Comparison of ENCODE assay signal across 26 cellular contexts in the genomic region with DNA sequence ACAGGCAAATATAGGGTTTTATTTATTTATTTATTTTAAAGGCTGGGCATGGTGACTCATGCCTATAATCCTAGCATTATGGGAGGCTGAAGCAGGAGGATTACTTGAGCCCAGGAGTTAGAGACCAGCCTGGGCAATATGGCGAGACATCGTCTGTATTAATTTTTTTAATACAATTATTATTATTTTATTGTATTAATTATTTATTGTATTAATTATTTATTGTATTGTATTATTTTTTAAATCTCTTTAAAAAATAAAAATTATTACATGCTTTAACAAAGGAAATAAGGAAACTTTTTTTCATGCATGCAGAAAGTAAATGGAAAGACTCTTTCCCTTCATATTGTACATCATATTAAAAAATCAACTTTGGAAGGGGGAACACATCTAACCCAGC. TPM values are rescaled to one million over a fixed set of nuclear protein-coding genes. Genes with fewer than 3 reads are reported as not detected.
A peak's percentile ranks its signal among the peaks of the same experiment; 100 is the strongest.
DNase-seq lines count a peak whose midpoint lies in the region; ATAC-seq, FAIRE-seq and TF ChIP-seq lines count a peak whose summit lies in the region.
"Had no signal": no experiment of that assay in that cellular context is flagged by ENCODE, and none has a peak within 500 bp of the region (broad histone marks: within the 10 kb centered on the region; RNA-seq: fewer than 3 reads in every experiment).

No MANE protein-coding gene starts in this region.

- H3K27ac Mint-ChIP-seq in WTC11: no peak overlapping the region
- H3K27ac Mint-ChIP-seq: B cell; CD4-positive, CD25-positive, alpha-beta regulatory T cell; CD8-positive, alpha-beta memory T cell had no signal

- no peak overlapping the region for H2AFZ ChIP-seq in PC-9

- no peak overlapping the region for H3K4me3 Mint-ChIP-seq in WTC11
- H3K4me3 Mint-ChIP-seq: B cell; CD4-positive, alpha-beta memory T cell; CD4-positive, CD25-positive, alpha-beta regulatory T cell; CD8-positive, alpha-beta memory T cell had no signal

- H3K36me3 Mint-ChIP-seq in WTC11: no peaks in the 10 kb centered on the region
- H3K36me3 Mint-ChIP-seq: CD4-positive, alpha-beta memory T cell; CD4-positive, CD25-positive, alpha-beta regulatory T cell; CD8-positive, alpha-beta memory T cell had no signal

- peaks cover 38% of the 10 kb centered on the region for H3K27me3 Mint-ChIP-seq in WTC11 (ENCODE audit: low read depth)

- intact Hi-C loops in dorsolateral prefrontal cortex (cut with DNase I): no loop called here
- intact Hi-C loops in PC-9 (cut with micrococcal nuclease; ENCODE audit: unreplicated experiment): no loop called here

- H3K9me3 ChIP-seq in PC-9 (ENCODE audit: insufficient read depth, low read depth): no peaks in the 10 kb centered on the region
- no peaks in the 10 kb centered on the region for H3K9me3 ChIP-seq in upper lobe of left lung
- H3K9me3 ChIP-seq: A549 had no signal

- H3K27ac ChIP-seq in dorsolateral prefrontal cortex: no peak overlapping the region
- H3K27ac ChIP-seq in PC-9: no peak overlapping the region
- H3K27ac ChIP-seq in upper lobe of left lung: no peak overlapping the region
- H3K27ac ChIP-seq: 22Rv1; A549; BLaER1 treated with 17β-estradiol and CSF1 and Interleukin-3, amounts not matched to agents 10 nM and 100 nM; C4-2B had no signal

- no peak for TF ChIP-seq POLR2A in upper lobe of left lung (IDR thresholded peaks at IDR 0.05)

- H3K4me3 ChIP-seq in dorsolateral prefrontal cortex: peak overlapping the region in 41 of 59 donors; percentile 2 to 76 (median 64)
- H3K4me3 ChIP-seq in PC-9: no peak overlapping the region
- H3K4me3 ChIP-seq in upper lobe of left lung: no peak overlapping the region
- H3K4me3 ChIP-seq: A549; BLaER1 treated with 17β-estradiol and CSF1 and Interleukin-3, amounts not matched to agents 10 nM and 100 nM had no signal

- H3K36me3 ChIP-seq in PC-9 (ENCODE audit: low read depth) (no peaks in the 10 kb centered on the region), upper lobe of left lung (no peaks in the 10 kb centered on the region)
- H3K36me3 ChIP-seq: BLaER1 treated with 17β-estradiol and CSF1 and Interleukin-3, amounts not matched to agents 10 nM and 100 nM had no signal

- TF ChIP-seq CTCF in WTC11 (IDR thresholded peaks at IDR 0.05) (no peak), dorsolateral prefrontal cortex (IDR thresholded peaks at IDR 0.05 in 54 of 56, conservative IDR thresholded peaks at IDR 0.05 in 2 of 56; ENCODE audit: low read depth in 1 of 56, partially characterized antibody in 56 of 56) (no peak), PC-9 (conservative IDR thresholded peaks at IDR 0.05) (no peak), upper lobe of left lung (IDR thresholded peaks at IDR 0.05) (no peak)

- POLR2A ChIA-PET in WTC11 (lab: Charles Lee): no interaction called here
- POLR2A ChIA-PET in PC-9 (lab: Charles Lee; ENCODE audit: unreplicated experiment): no interaction called here

- 92 to 96% methylated on average over 2 of the region's 2 CpGs for WGBS in upper lobe of left lung, 2 donors

- H3K9me2 ChIP-seq in PC-9 (ENCODE audit: insufficient read depth): no peaks in the 10 kb centered on the region

- peaks cover 3% of the 10 kb centered on the region; the same call in 1 of the 2 replicates for H4K20me1 ChIP-seq in PC-9 (ENCODE audit: insufficient read depth)
- H4K20me1 ChIP-seq: BLaER1 treated with 17β-estradiol and CSF1 and Interleukin-3, amounts not matched to agents 10 nM and 100 nM had no signal

- H3K4me1 ChIP-seq in PC-9 (replicated peaks; ENCODE audit: insufficient read depth) (no peaks in the 10 kb centered on the region), upper lobe of left lung (peaks cover 12 to 22% (median 17%) of the 10 kb centered on the region in 4 donors)

- CTCF ChIA-PET in WTC11 (lab: Charles Lee): interaction anchor here (1.3 to 1.9 kb wide), 2 partner anchors 10 to 57 kb away, joined by 5 read pairs; no protein-coding TSS in a partner anchor
- CTCF ChIA-PET in PC-9 (lab: Charles Lee): no interaction called here

- H3K9me3 Mint-ChIP-seq in WTC11: no peaks in the 10 kb centered on the region
- H3K9me3 Mint-ChIP-seq: CD4-positive, alpha-beta memory T cell; CD4-positive, CD25-positive, alpha-beta regulatory T cell had no signal

- ATAC-seq in WTC11 (no peak), upper lobe of left lung (ENCODE audit: low FRiP score in 2 of 2) (no peak), HG03175 (IDR thresholded peaks at IDR 0.05; ENCODE audit: unreplicated experiment) (no peak)
- ATAC-seq: A549 had no signal

- FAIRE-seq in G401.6 (lab: Jason Lieb, UNC): peak; percentile 3
- FAIRE-seq: A549, GM12891, GM19239 had no signal

- H3K79me2 ChIP-seq in PC-9 (ENCODE audit: low read depth): no peaks in the 10 kb centered on the region

- DNase-seq in WTC11 (ENCODE audit: low spot score) (no peak), dorsolateral prefrontal cortex (no peak), PC-9 (no peak), upper lobe of left lung (no peak)
- DNase-seq: AML-193; CD4-positive, alpha-beta memory T cell; CD4-positive, CD25-positive, alpha-beta regulatory T cell; CD8-positive, alpha-beta memory T cell; COR-L47; DMS 273 treated with DMSO at 0.1 percent for 48 hours; DMS153; DMS53; DMS79; DND-41; EL; GF-D8 had no signal

- peaks cover 0 to 57% (median 15%) of the 10 kb centered on the region in 45 donors for H3K27me3 ChIP-seq in dorsolateral prefrontal cortex
- H3K27me3 ChIP-seq in PC-9 (ENCODE audit: insufficient read depth, low read depth): peaks cover 94% of the 10 kb centered on the region
- H3K27me3 ChIP-seq in upper lobe of left lung: peaks cover 0 to 19% (median 5%) of the 10 kb centered on the region in 4 donors

- TF ChIP-seq EP300 in upper lobe of left lung (IDR thresholded peaks at IDR 0.05): no peak

- H3K4me1 Mint-ChIP-seq in WTC11: peaks cover 11% of the 10 kb centered on the region

- H3F3A ChIP-seq in PC-9 (ENCODE audit: insufficient read depth, low read depth): no peaks in the 10 kb centered on the region

- H3K4me2 ChIP-seq in PC-9: no peak overlapping the region
- H3K4me2 ChIP-seq: A549; BLaER1 treated with 17β-estradiol and CSF1 and Interleukin-3, amounts not matched to agents 10 nM and 100 nM had no signal

- BruUV-seq in PC-9 (replicated peaks; lab: Mats Ljungman, UMichigan): no TSS peak

TF ChIP-seq in WTC11, 78 proteins besides CTCF, POLR2A, EP300 and RAD21:
- TF ChIP-seq JAZF1 (CRISPR knock-in tag; IDR thresholded peaks at IDR 0.05) (no peak), HMGA2 (CRISPR knock-in tag; IDR thresholded peaks at IDR 0.05) (peak; percentile 96)

RNA-seq across cellular contexts. Expression of a gene that starts 3.5 kb away (rescaled TPM):
- total RNA-seq in WTC11 (2021): 0.37 to 0.79 TPM (median 0.71 TPM) in 3 replicates
- 100 to 1,000 TPM in 70 of 120 experiments, 10 to 100 TPM in 50; 33.3 to 193 (median 105) TPM for total RNA-seq in dorsolateral prefrontal cortex
- total RNA-seq in PC-9 (2021): not detected in 2 replicates
- total RNA-seq in upper lobe of left lung: 1 to 10 TPM in 3 of 6 donors, under 1 TPM in 1, not detected in 2; 0.46 to 2.7 (median 1.4) TPM
- total RNA-seq: B cell; CD4-positive, alpha-beta memory T cell; CD4-positive, CD25-positive, alpha-beta regulatory T cell; CD8-positive, alpha-beta memory T cell; G401 had no signal

Comparison
In these comparisons a context has a peak if more than half of its experiments do, and no peak if none do; other contexts are left out.
1. H3K4me3 ChIP-seq: peak in dorsolateral prefrontal cortex (41 of 59); none in PC-9 (single experiment) and upper lobe of left lung (0 of 4).
2. RNA of a gene that starts 3.5 kb away (total RNA-seq): 33.3 to 193 TPM in dorsolateral prefrontal cortex; 0.46 to 2.7 TPM in upper lobe of left lung, 0.37 to 0.79 TPM in WTC11 and not detected in PC-9; every median in the first group is over 4 times any median in the second.